ENCODE assay signal across 23 cellular contexts in genomic region chr3:74787008-74787407, GRCh38.
DNase-seq lines count a peak whose midpoint lies in the region; ATAC-seq, FAIRE-seq and TF ChIP-seq lines count a peak whose summit lies in the region.
"Had no signal": no experiment of that assay in that cellular context is flagged by ENCODE, and none has a peak within 500 bp of the region (broad histone marks: within the 10 kb centered on the region; RNA-seq: fewer than 3 reads in every experiment).

No MANE protein-coding gene starts in this region.

- peak overlapping the region in 1 of 7 donors; percentile 53 for H3K27ac Mint-ChIP-seq in CD4-positive, alpha-beta memory T cell
- H3K27ac Mint-ChIP-seq in Calu3 (ENCODE audit: unreplicated experiment), result no peak overlapping the region
- H3K27ac Mint-ChIP-seq: activated CD4-positive, alpha-beta T cell treated with anti-CD3 and anti-CD28 coated beads, Interleukin-2, amount 10 ng/mL, durations not matched to agents 24 days and 14 days; activated naive CD4-positive, alpha-beta T cell treated with anti-CD3 and anti-CD28 coated beads, Interleukin-2, amount 50 U/mL, for 24 hours; activated T-helper 1 cell treated with anti-CD3 and anti-CD28 coated beads, Interleukin-12 subunit alpha, Interleukin-12 subunit beta, Interleukin-2, Interleukin-4 antibody, amounts not matched to agents 30 ng/mL and 10 ng/mL and 1 ng/mL, durations not matched to agents 14 hours and 24 hours and 36 hours; memory B cell; naive B cell; stimulated activated effector memory CD8-positive, alpha-beta T cell treated with anti-CD3 and anti-CD28 coated beads, Interleukin-12 subunit alpha, Interleukin-12 subunit beta, amount 100 ng/mL, for 72 hours had no signal

- CTCF ChIA-PET in HepG2 (lab: Yijun Ruan, JAX; ENCODE audit: low intra/inter-chr PET ratio, low total read pairs), result no interaction called here
- CTCF ChIA-PET in CD4-positive, alpha-beta memory T cell (lab: Charles Lee; ENCODE audit: partially characterized antibody), result no interaction called here
- CTCF ChIA-PET in Calu3 (lab: Charles Lee), result no interaction called here

- no peak overlapping the region for H2AFZ ChIP-seq in HepG2 (ENCODE audit: low read length)

- H3K36me3 Mint-ChIP-seq in CD4-positive, alpha-beta memory T cell, result no peaks in the 10 kb centered on the region
- no peaks in the 10 kb centered on the region for H3K36me3 Mint-ChIP-seq in Calu3 (ENCODE audit: insufficient read depth, unreplicated experiment)
- H3K36me3 Mint-ChIP-seq: activated naive CD4-positive, alpha-beta T cell treated with anti-CD3 and anti-CD28 coated beads, Interleukin-2, amount 50 U/mL, for 24 hours; memory B cell; naive B cell; stimulated activated effector memory CD8-positive, alpha-beta T cell treated with anti-CD3 and anti-CD28 coated beads, Interleukin-12 subunit alpha, Interleukin-12 subunit beta, amount 100 ng/mL, for 72 hours had no signal

- no peak for DNase-seq in HepG2 (ENCODE audit: low spot score)
- no peak for DNase-seq in right lobe of liver
- peak; percentile 56 for DNase-seq in astrocyte of the hippocampus (ENCODE audit: low read depth, low spot score)
- DNase-seq in inferior parietal cortex (ENCODE audit: extremely low spot score), result peak; percentile 28
- no peak for DNase-seq in CD4-positive, alpha-beta memory T cell
- DNase-seq in NCI-H82 (lab: John Stamatoyannopoulos, UW), result no peak
- no peak for DNase-seq in Calu3
- no peak for DNase-seq in stimulated activated CD4-positive, alpha-beta T cell treated with anti-CD3 and anti-CD28 coated beads, Interleukin-2, amount 100 ng/mL, for 48 hours
- DNase-seq: activated CD4-positive, alpha-beta T cell treated with anti-CD3 and anti-CD28 coated beads, Interleukin-2, amount 10 ng/mL, durations not matched to agents 24 days and 14 days; gastrocnemius medialis; GDM1; naive B cell; NCI-H2029 treated with DMSO at 0.1 percent for 48 hours; NCI-H510A treated with DMSO at 0.1 percent for 48 hours had no signal

- no peaks in the 10 kb centered on the region for H3K27me3 Mint-ChIP-seq in CD4-positive, alpha-beta memory T cell
- no peaks in the 10 kb centered on the region for H3K27me3 Mint-ChIP-seq in Calu3 (ENCODE audit: unreplicated experiment)
- H3K27me3 Mint-ChIP-seq: activated CD4-positive, alpha-beta T cell treated with anti-CD3 and anti-CD28 coated beads, Interleukin-2, amount 10 ng/mL, durations not matched to agents 24 days and 14 days; activated naive CD4-positive, alpha-beta T cell treated with anti-CD3 and anti-CD28 coated beads, Interleukin-2, amount 50 U/mL, for 24 hours; memory B cell; naive B cell had no signal

- POLR2A ChIA-PET in HepG2 (lab: Yijun Ruan, JAX), result no interaction called here
- POLR2A ChIA-PET in CD4-positive, alpha-beta memory T cell (lab: Charles Lee; ENCODE audit: partially characterized antibody), result no interaction called here

- no peaks in the 10 kb centered on the region for H3K4me1 Mint-ChIP-seq in CD4-positive, alpha-beta memory T cell
- no peaks in the 10 kb centered on the region for H3K4me1 Mint-ChIP-seq in Calu3 (ENCODE audit: low read depth, unreplicated experiment)
- H3K4me1 Mint-ChIP-seq: activated CD4-positive, alpha-beta T cell treated with anti-CD3 and anti-CD28 coated beads, Interleukin-2, amount 10 ng/mL, durations not matched to agents 24 days and 14 days; activated naive CD4-positive, alpha-beta T cell treated with anti-CD3 and anti-CD28 coated beads, Interleukin-2, amount 50 U/mL, for 24 hours; memory B cell; naive B cell; stimulated activated effector memory CD8-positive, alpha-beta T cell treated with anti-CD3 and anti-CD28 coated beads, Interleukin-12 subunit alpha, Interleukin-12 subunit beta, amount 100 ng/mL, for 72 hours had no signal

- H3K27ac ChIP-seq in HepG2 (ENCODE audit: extremely low read length, insufficient read depth, low read length), result no peak overlapping the region
- H3K27ac ChIP-seq in right lobe of liver, result no peak overlapping the region
- no peak overlapping the region for H3K27ac ChIP-seq in CD4-positive, alpha-beta memory T cell (ENCODE audit: low read depth, low read length)
- H3K27ac ChIP-seq: BLaER1, gastrocnemius medialis, suprapubic skin had no signal

- TF ChIP-seq POLR2A in HepG2 (IDR thresholded peaks at IDR 0.05; ENCODE audit: insufficient read depth in 1 of 2, low read depth in 2 of 2, low read length in 2 of 2) (no peak), right lobe of liver (IDR thresholded peaks at IDR 0.05) (no peak)

- H3K9me3 ChIP-seq in HepG2 (ENCODE audit: low read length) (peaks cover 25% of the 10 kb centered on the region), right lobe of liver (no peaks in the 10 kb centered on the region)
- peaks cover 0 to 3% of the 10 kb centered on the region in 2 donors for H3K9me3 ChIP-seq in CD4-positive, alpha-beta memory T cell (ENCODE audit: control insufficient read depth in 1 of 2, low read length in 2 of 2)
- H3K9me3 ChIP-seq: BLaER1, gastrocnemius medialis, suprapubic skin had no signal

- no peak overlapping the region for H3K4me3 Mint-ChIP-seq in CD4-positive, alpha-beta memory T cell
- no peak overlapping the region for H3K4me3 Mint-ChIP-seq in Calu3 (ENCODE audit: low read depth, unreplicated experiment)
- H3K4me3 Mint-ChIP-seq: activated CD4-positive, alpha-beta T cell treated with anti-CD3 and anti-CD28 coated beads, Interleukin-2, amount 10 ng/mL, durations not matched to agents 24 days and 14 days; activated naive CD4-positive, alpha-beta T cell treated with anti-CD3 and anti-CD28 coated beads, Interleukin-2, amount 50 U/mL, for 24 hours; activated T-helper 1 cell treated with anti-CD3 and anti-CD28 coated beads, Interleukin-12 subunit alpha, Interleukin-12 subunit beta, Interleukin-2, Interleukin-4 antibody, amounts not matched to agents 30 ng/mL and 10 ng/mL and 1 ng/mL, durations not matched to agents 14 hours and 24 hours and 36 hours; memory B cell; naive B cell; stimulated activated effector memory CD8-positive, alpha-beta T cell treated with anti-CD3 and anti-CD28 coated beads, Interleukin-12 subunit alpha, Interleukin-12 subunit beta, amount 100 ng/mL, for 72 hours had no signal

- no peak overlapping the region for H3K4me2 ChIP-seq in HepG2 (ENCODE audit: low read depth, low read length)
- H3K4me2 ChIP-seq: BLaER1 had no signal

- H3K9me3 Mint-ChIP-seq in CD4-positive, alpha-beta memory T cell, result peaks cover 3 to 14% (median 6%) of the 10 kb centered on the region in 8 donors
- peaks cover 6% of the 10 kb centered on the region for H3K9me3 Mint-ChIP-seq in Calu3 (ENCODE audit: low read depth, unreplicated experiment)

- BruUV-seq in HepG2 (replicated peaks; lab: Mats Ljungman, UMichigan) (no TSS peak), Calu3 (replicated peaks; lab: Mats Ljungman, UMichigan) (no TSS peak)

- no peak overlapping the region for H3K9ac ChIP-seq in HepG2 (ENCODE audit: insufficient read depth, low read depth, low read length)
- H3K9ac ChIP-seq: BLaER1 had no signal

- ATAC-seq in HepG2 (no peak), right lobe of liver (no peak)
- ATAC-seq: esophagus mucosa; gastrocnemius medialis; stimulated activated effector memory CD8-positive, alpha-beta T cell treated with anti-CD3 and anti-CD28 coated beads, Interleukin-12 subunit alpha, Interleukin-12 subunit beta, amount 100 ng/mL, for 72 hours had no signal

- no peaks in the 10 kb centered on the region for H3K4me1 ChIP-seq in HepG2 (ENCODE audit: insufficient read depth, low read length)
- H3K4me1 ChIP-seq in right lobe of liver, result no peaks in the 10 kb centered on the region
- no peaks in the 10 kb centered on the region for H3K4me1 ChIP-seq in CD4-positive, alpha-beta memory T cell (ENCODE audit: insufficient read depth, low read length)
- H3K4me1 ChIP-seq: BLaER1, gastrocnemius medialis, suprapubic skin had no signal

- no peaks in the 10 kb centered on the region for H3K79me2 ChIP-seq in HepG2 (ENCODE audit: insufficient read depth, low read length)

- TF ChIP-seq CTCF in HepG2 (CRISPR knock-in tag; IDR thresholded peaks at IDR 0.05) (no peak), right lobe of liver (IDR thresholded peaks at IDR 0.05) (no peak), Calu3 (IDR thresholded peaks at IDR 0.05; ENCODE audit: unreplicated experiment) (no peak)

- H3K36me3 ChIP-seq in HepG2 (replicated peaks in 1 of 2; ENCODE audit: control insufficient read depth in 1 of 2, insufficient read depth in 2 of 2, low read length in 2 of 2) (no peaks in the 10 kb centered on the region), right lobe of liver (no peaks in the 10 kb centered on the region)
- H3K36me3 ChIP-seq in CD4-positive, alpha-beta memory T cell (ENCODE audit: insufficient read depth, low read length), result no peaks in the 10 kb centered on the region
- H3K36me3 ChIP-seq: BLaER1, gastrocnemius medialis, suprapubic skin had no signal

- FAIRE-seq in HepG2 (lab: Jason Lieb, UNC), result no peak
- FAIRE-seq: H54, urothelium cell line had no signal

- no peak overlapping the region for H3K4me3 ChIP-seq in HepG2 (replicated peaks in 1 of 3; ENCODE audit: insufficient read depth in 1 of 3, low read depth in 2 of 3, low read length in 3 of 3)
- no peak overlapping the region for H3K4me3 ChIP-seq in right lobe of liver
- no peak overlapping the region for H3K4me3 ChIP-seq in CD4-positive, alpha-beta memory T cell (ENCODE audit: low read length in 2 of 2)
- H3K4me3 ChIP-seq: BLaER1, gastrocnemius medialis, suprapubic skin had no signal

- intact Hi-C loops in HepG2 (cut with micrococcal nuclease; ENCODE audit: unreplicated experiment), result no loop called here
- intact Hi-C loops in right lobe of liver (cut with DNase I), result no loop called here
- intact Hi-C loops in CD4-positive, alpha-beta memory T cell (cut with micrococcal nuclease), result no loop called here
- intact Hi-C loops in Calu3 (cut with micrococcal nuclease; ENCODE audit: unreplicated experiment), result no loop called here

- TF ChIP-seq EP300 in HepG2 (IDR thresholded peaks at IDR 0.05; ENCODE audit: low read depth in 2 of 2, low read length in 2 of 2) (no peak), HepG2 (CRISPR knock-in tag; IDR thresholded peaks at IDR 0.05; ENCODE audit: borderline replicate concordance) (no peak)

- in situ Hi-C loops in HepG2 (cut with HindIII; ENCODE audit: extremely low pct_ligation_motif_present, low pct_unique_long_range_greater_than_20kb), result no loop called here

- no peaks in the 10 kb centered on the region for H4K20me1 ChIP-seq in HepG2 (ENCODE audit: insufficient read depth, low read length)
- H4K20me1 ChIP-seq: BLaER1 had no signal

- no peaks in the 10 kb centered on the region for H3K27me3 ChIP-seq in HepG2 (ENCODE audit: control insufficient read depth in 1 of 2, insufficient read depth in 2 of 2, low read length in 2 of 2)
- no peaks in the 10 kb centered on the region for H3K27me3 ChIP-seq in right lobe of liver
- H3K27me3 ChIP-seq in CD4-positive, alpha-beta memory T cell (ENCODE audit: insufficient read depth, low read length), result no peaks in the 10 kb centered on the region
- H3K27me3 ChIP-seq: BLaER1, gastrocnemius medialis, suprapubic skin had no signal

- TF ChIP-seq RAD21 in HepG2 (CRISPR knock-in tag; IDR thresholded peaks at IDR 0.05), result no peak

TF ChIP-seq in HepG2, 621 proteins besides CTCF, POLR2A, EP300 and RAD21 (continues in another document):
- TF ChIP-seq RFX1 (IDR thresholded peaks at IDR 0.05), result peak; percentile 28; the same call in 1 of the 2 replicates

Comparison
In these comparisons a context has a peak if more than half of its experiments do, and no peak if none do; other contexts are left out.
1. DNase-seq: peak in astrocyte of the hippocampus (single experiment) and inferior parietal cortex (single experiment); none in HepG2 (single experiment), right lobe of liver (0 of 3), CD4-positive, alpha-beta memory T cell (0 of 5), NCI-H82 (single experiment), Calu3 (single experiment) and stimulated activated CD4-positive, alpha-beta T cell treated with anti-CD3 and anti-CD28 coated beads, Interleukin-2, amount 100 ng/mL, for 48 hours (0 of 2).